In the genomic region with DNA sequence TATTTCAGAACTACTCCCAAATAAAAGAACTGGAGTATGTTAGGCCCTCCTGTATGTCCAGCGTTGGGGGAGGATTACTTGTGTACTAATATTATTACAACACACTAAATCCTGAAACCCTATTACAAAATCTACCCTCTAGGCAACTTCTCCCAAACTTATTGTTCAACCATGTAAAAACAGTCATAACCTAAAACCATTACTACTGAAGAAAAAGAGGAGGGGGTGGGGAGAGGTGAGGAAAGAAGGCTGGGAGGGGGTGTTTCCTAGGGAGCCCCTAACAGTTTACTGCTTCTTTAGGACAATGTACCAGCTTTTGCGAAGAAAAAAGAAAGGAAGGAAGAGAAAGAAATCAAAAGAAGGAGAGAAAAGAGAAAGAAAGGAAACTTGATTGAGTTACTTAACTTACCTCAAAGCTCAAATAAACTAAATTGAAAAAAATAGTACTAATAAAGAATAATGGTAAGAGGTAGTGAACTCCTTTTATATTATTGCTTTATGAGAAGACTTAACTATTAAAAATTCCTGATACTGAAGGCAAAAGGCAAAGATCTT, we compare ENCODE assay signal across 11 cellular contexts. TPM values are rescaled to one million over a fixed set of nuclear protein-coding genes. Genes with fewer than 3 reads are reported as not detected.
DNase-seq lines count a peak whose midpoint lies in the region; ATAC-seq and TF ChIP-seq lines count a peak whose summit lies in the region.
"Had no signal": no experiment of that assay in that cellular context is flagged by ENCODE, and none has a peak within 500 bp of the region (broad histone marks: within the 10 kb centered on the region; RNA-seq: fewer than 3 reads in every experiment).

No MANE protein-coding gene starts in this region.

- peak overlapping the region; percentile 75 to 92 for H3K4me3 ChIP-seq in foreskin fibroblast (ENCODE audit: low read depth in 1 of 2, low read length in 2 of 2)
- peak overlapping the region; percentile 67 to 98 for H3K4me3 ChIP-seq in neuronal stem cell (ENCODE audit: low read length in 2 of 2)
- no peak overlapping the region for H3K4me3 ChIP-seq in CD4-positive, alpha-beta memory T cell (ENCODE audit: low read length in 2 of 2)

- H3K23ac ChIP-seq in neuronal stem cell (ENCODE audit: low read depth, low read length, poor library complexity) = no peak overlapping the region

- POLR2A ChIA-PET in CD4-positive, alpha-beta memory T cell (lab: Charles Lee; ENCODE audit: partially characterized antibody) = no interaction called here

- ATAC-seq in T-helper 17 cell (no peak), HG02678 (IDR thresholded peaks at IDR 0.05; ENCODE audit: unreplicated experiment) (no peak)
- no peak for ATAC-seq in natural killer cell treated with Interleukin-12 subunit alpha and Interleukin-12 subunit beta and Interleukin-15 and Interleukin-18, amount 100 ng/mL, for 72 hours
- ATAC-seq: sciatic nerve had no signal

- H3K4ac ChIP-seq in neuronal stem cell (ENCODE audit: low read length) = no peak overlapping the region

- no peak overlapping the region for H2BK120ac ChIP-seq in neuronal stem cell (ENCODE audit: low read depth, low read length)

- no peak overlapping the region for H3K9ac ChIP-seq in neuronal stem cell (ENCODE audit: low read depth, low read length, poor library complexity)

- no peak overlapping the region for H3K27ac ChIP-seq in neuronal stem cell (replicated peaks; ENCODE audit: low read length)
- H3K27ac ChIP-seq in CD4-positive, alpha-beta memory T cell (ENCODE audit: low read depth, low read length) = no peak overlapping the region

- peak overlapping the region; percentile 54 for H3K4me2 ChIP-seq in neuronal stem cell (ENCODE audit: insufficient read depth, low read length, poor library complexity, severe bottlenecking)

- H3K9me3 Mint-ChIP-seq in natural killer cell treated with Interleukin-12 subunit alpha and Interleukin-12 subunit beta and Interleukin-15 and Interleukin-18, amount 100 ng/mL, for 72 hours = no peaks in the 10 kb centered on the region
- H3K9me3 Mint-ChIP-seq in CD4-positive, alpha-beta memory T cell = peaks cover 0 to 14% (median 3%) of the 10 kb centered on the region in 8 donors

- H3K27ac Mint-ChIP-seq in T-helper 17 cell = peak overlapping the region; percentile 8
- H3K27ac Mint-ChIP-seq in natural killer cell treated with Interleukin-12 subunit alpha and Interleukin-12 subunit beta and Interleukin-15 and Interleukin-18, amount 100 ng/mL, for 72 hours = no peak overlapping the region
- no peak overlapping the region for H3K27ac Mint-ChIP-seq in CD4-positive, alpha-beta memory T cell

- DNase-seq in EH (ENCODE audit: low read depth) = peak; percentile 53
- DNase-seq in T-helper 17 cell = no peak
- DNase-seq in foreskin fibroblast = peak in 1 of 2 donors; percentile 49
- DNase-seq in neuronal stem cell (ENCODE audit: low spot score) = no peak
- no peak for DNase-seq in DMS79 (lab: John Stamatoyannopoulos, UW)
- DNase-seq in natural killer cell treated with Interleukin-12 subunit alpha and Interleukin-12 subunit beta and Interleukin-15 and Interleukin-18, amount 100 ng/mL, for 72 hours (ENCODE audit: low spot score) = no peak
- DNase-seq in CD4-positive, alpha-beta memory T cell = no peak
- DNase-seq: activated CD4-positive, alpha-beta T cell treated with anti-CD3 and anti-CD28 coated beads for 4 hours; NCI-H146 had no signal

- peaks cover 6% of the 10 kb centered on the region for H3K36me3 Mint-ChIP-seq in T-helper 17 cell (ENCODE audit: low read depth)
- peaks cover 8% of the 10 kb centered on the region for H3K36me3 Mint-ChIP-seq in natural killer cell treated with Interleukin-12 subunit alpha and Interleukin-12 subunit beta and Interleukin-15 and Interleukin-18, amount 100 ng/mL, for 72 hours
- peaks cover 3 to 5% of the 10 kb centered on the region in 2 donors for H3K36me3 Mint-ChIP-seq in CD4-positive, alpha-beta memory T cell

- no peaks in the 10 kb centered on the region for H3K4me1 Mint-ChIP-seq in T-helper 17 cell
- peaks cover 4 to 7% of the 10 kb centered on the region in 2 donors for H3K4me1 Mint-ChIP-seq in natural killer cell treated with Interleukin-12 subunit alpha and Interleukin-12 subunit beta and Interleukin-15 and Interleukin-18, amount 100 ng/mL, for 72 hours (ENCODE audit: low read depth in 2 of 2)
- peaks cover 0 to 9% (median 5%) of the 10 kb centered on the region in 4 donors for H3K4me1 Mint-ChIP-seq in CD4-positive, alpha-beta memory T cell

- CTCF ChIA-PET in CD4-positive, alpha-beta memory T cell (lab: Charles Lee; ENCODE audit: partially characterized antibody) = no interaction called here

- H4K8ac ChIP-seq in neuronal stem cell (ENCODE audit: low read depth, low read length) = no peak overlapping the region

- TF ChIP-seq CTCF in foreskin fibroblast (IDR thresholded peaks at IDR 0.05; ENCODE audit: low read depth, low read length) = no peak

- no peak overlapping the region for H3K4me3 Mint-ChIP-seq in T-helper 17 cell
- H3K4me3 Mint-ChIP-seq in natural killer cell treated with Interleukin-12 subunit alpha and Interleukin-12 subunit beta and Interleukin-15 and Interleukin-18, amount 100 ng/mL, for 72 hours = no peak overlapping the region
- peak overlapping the region in 1 of 8 donors; percentile 0 for H3K4me3 Mint-ChIP-seq in CD4-positive, alpha-beta memory T cell

- H2AFZ ChIP-seq in neuronal stem cell (ENCODE audit: low read length) = no peak overlapping the region

- H2BK5ac ChIP-seq in neuronal stem cell (ENCODE audit: low read length) = no peak overlapping the region

- H3K27me3 Mint-ChIP-seq in T-helper 17 cell = peaks cover 58% of the 10 kb centered on the region
- peaks cover 53 to 62% of the 10 kb centered on the region in 2 donors for H3K27me3 Mint-ChIP-seq in natural killer cell treated with Interleukin-12 subunit alpha and Interleukin-12 subunit beta and Interleukin-15 and Interleukin-18, amount 100 ng/mL, for 72 hours
- H3K27me3 Mint-ChIP-seq in CD4-positive, alpha-beta memory T cell = peaks cover 30 to 34% of the 10 kb centered on the region in 2 donors

- H2BK12ac ChIP-seq in neuronal stem cell (ENCODE audit: low read length) = no peak overlapping the region

- H3K79me1 ChIP-seq in neuronal stem cell (ENCODE audit: low read depth, low read length) = no peaks in the 10 kb centered on the region

- H3K4me1 ChIP-seq in neuronal stem cell (ENCODE audit: control insufficient read depth in 2 of 2, insufficient read depth in 1 of 2, low read depth in 1 of 2, low read length in 2 of 2) = peaks cover 4 to 46% of the 10 kb centered on the region in 2 donors
- H3K4me1 ChIP-seq in CD4-positive, alpha-beta memory T cell (ENCODE audit: insufficient read depth, low read length) = no peaks in the 10 kb centered on the region

- H3K27me3 ChIP-seq in neuronal stem cell (ENCODE audit: control insufficient read depth in 3 of 3, insufficient read depth in 3 of 3, low read depth in 1 of 3, low read length in 3 of 3) = no peaks in the 10 kb centered on the region
- H3K27me3 ChIP-seq in CD4-positive, alpha-beta memory T cell (ENCODE audit: insufficient read depth, low read length) = peaks cover 15% of the 10 kb centered on the region

- H3K9me3 ChIP-seq in T-helper 17 cell (ENCODE audit: control insufficient read depth, low read length, poor library complexity, severe bottlenecking) (no peaks in the 10 kb centered on the region), neuronal stem cell (replicated peaks in 1 of 2; ENCODE audit: control insufficient read depth in 2 of 2, insufficient read depth in 1 of 2, low read depth in 1 of 2, low read length in 2 of 2) (no peaks in the 10 kb centered on the region)
- no peaks in the 10 kb centered on the region for H3K9me3 ChIP-seq in CD4-positive, alpha-beta memory T cell (ENCODE audit: control insufficient read depth in 1 of 2, low read length in 2 of 2)

- no peak overlapping the region for H2BK15ac ChIP-seq in neuronal stem cell (ENCODE audit: low read length)

- no peak overlapping the region for H4K91ac ChIP-seq in neuronal stem cell (ENCODE audit: low read depth, low read length, poor library complexity)

- H3K36me3 ChIP-seq in neuronal stem cell (replicated peaks in 1 of 2; ENCODE audit: control insufficient read depth in 2 of 2, insufficient read depth in 2 of 2, low read length in 2 of 2) = no peaks in the 10 kb centered on the region
- H3K36me3 ChIP-seq in CD4-positive, alpha-beta memory T cell (ENCODE audit: insufficient read depth, low read length) = no peaks in the 10 kb centered on the region

- no peak overlapping the region for H3K18ac ChIP-seq in neuronal stem cell (ENCODE audit: low read length)

- H3K14ac ChIP-seq in neuronal stem cell (ENCODE audit: low read length) = no peak overlapping the region

- intact Hi-C loops in CD4-positive, alpha-beta memory T cell (cut with micrococcal nuclease) = no loop called here

- H2AK5ac ChIP-seq in neuronal stem cell (ENCODE audit: low read depth, low read length) = no peak overlapping the region

- no CpG with 5 or more reads among the region's 2 CpGs for WGBS in neuronal stem cell (ENCODE audit: extremely low coverage in 2 of 2, insufficient read length in 2 of 2, insufficient replicate concordance in 1 of 2), 2 donors

RNA-seq across cellular contexts. Expression of a gene that starts 2.3 kb away (rescaled TPM):
- total RNA-seq in T-helper 17 cell = not detected
- polyA plus RNA-seq in neuronal stem cell (2013, experiment 1 of 2) = 81.5 TPM
- polyA plus RNA-seq in neuronal stem cell (2013, experiment 2 of 2) = 85.5 TPM
- under 1 TPM in 1 of 2 donors, not detected in 1; 0.08 TPM for total RNA-seq in natural killer cell treated with Interleukin-12 subunit alpha and Interleukin-12 subunit beta and Interleukin-15 and Interleukin-18, amount 100 ng/mL, for 72 hours
- total RNA-seq in CD4-positive, alpha-beta memory T cell = not detected
- not detected for polyA plus RNA-seq in CD4-positive, alpha-beta memory T cell

Comparison
In these comparisons a context has a peak if more than half of its experiments do, and no peak if none do; other contexts are left out.
1. H3K4me3 ChIP-seq: peak in foreskin fibroblast (2 of 2) and neuronal stem cell (2 of 2); none in CD4-positive, alpha-beta memory T cell (0 of 2).